In genomic region chr1:11842154-11843041, GRCh38 we compare ENCODE assay signal across 1 cellular context.
TF ChIP-seq lines count a peak whose summit lies in the region.

No MANE protein-coding gene starts in this region.

TF ChIP-seq in K562, 482 proteins besides CTCF, POLR2A, EP300 and RAD21 (continued from another document and continues in another):
- 0 out of 2 replicates have a peak, but pooled peaks have one; percentile 73 for TF ChIP-seq RERE (CRISPR knock-in tag; IDR thresholded peaks at IDR 0.05; ENCODE audit: borderline replicate concordance)
- no peak for TF ChIP-seq NCOA6 (IDR thresholded peaks at IDR 0.05)
- no peak for TF ChIP-seq BRF1 (IDR thresholded peaks at IDR 0.05; ENCODE audit: borderline replicate concordance, extremely low read depth, insufficient read length)
- TF ChIP-seq KDM1A (IDR thresholded peaks at IDR 0.05) = peak; percentile 85 to 91; a peak in 3 of 4 replicates
- TF ChIP-seq ZNF12 (CRISPR knock-in tag; IDR thresholded peaks at IDR 0.05) = no peak
- peak; percentile 80; the same call in 1 of the 2 replicates for TF ChIP-seq TCF7 (IDR thresholded peaks at IDR 0.05; ENCODE audit: borderline replicate concordance)
- peak; percentile 94 for TF ChIP-seq CCNT2 (IDR thresholded peaks at IDR 0.05; ENCODE audit: borderline replicate concordance, extremely low read depth, insufficient read length, low read depth, low read length)
- TF ChIP-seq GATAD2A (IDR thresholded peaks at IDR 0.05) = no peak; the same call in 1 of the 2 replicates
- no peak for TF ChIP-seq FOS (IDR thresholded peaks at IDR 0.05; ENCODE audit: extremely low read depth, insufficient read length)
- TF ChIP-seq SRSF7 (optimal IDR thresholded peaks at IDR 0.05; ENCODE audit: low read depth, low read length) = no peak
- no peak for TF ChIP-seq EWSR1 (IDR thresholded peaks at IDR 0.05; ENCODE audit: borderline replicate concordance, low read depth, partially characterized antibody)
- no peak for TF ChIP-seq RBM14 (IDR thresholded peaks at IDR 0.05; ENCODE audit: borderline replicate concordance, insufficient read depth, low read depth, low read length)
- peak; percentile 77 for TF ChIP-seq E2F8 (IDR thresholded peaks at IDR 0.05; ENCODE audit: low read depth, partially characterized antibody)
- 0 out of 2 replicates have a peak, but pooled peaks have one; percentile 54 for TF ChIP-seq PHB2 (IDR thresholded peaks at IDR 0.05; ENCODE audit: low read depth)
- TF ChIP-seq SRSF3 (IDR thresholded peaks at IDR 0.05; ENCODE audit: insufficient read depth, low read length) = no peak
- no peak for TF ChIP-seq ETV6 (IDR thresholded peaks at IDR 0.05; ENCODE audit: borderline replicate concordance in 1 of 2, low read depth in 2 of 2, low read length in 1 of 2)
- TF ChIP-seq ETV6 (CRISPR knock-in tag; IDR thresholded peaks at IDR 0.05; ENCODE audit: borderline replicate concordance) = no peak
- no peak for TF ChIP-seq WHSC1 (IDR thresholded peaks at IDR 0.05; ENCODE audit: low read length)
- no peak for TF ChIP-seq ZSCAN29 (IDR thresholded peaks at IDR 0.05)
- no peak for TF ChIP-seq ILK (tag; IDR thresholded peaks at IDR 0.05; ENCODE audit: borderline replicate concordance, low read depth)
- TF ChIP-seq PTTG1 (tag; IDR thresholded peaks at IDR 0.05; ENCODE audit: low read depth) = 0 out of 2 replicates have a peak, but pooled peaks have one; percentile 4
- no peak for TF ChIP-seq KLF6 (CRISPR knock-in tag; IDR thresholded peaks at IDR 0.05; ENCODE audit: borderline replicate concordance)
- no peak for TF ChIP-seq JUNB (CRISPR knock-in tag; conservative IDR thresholded peaks at IDR 0.05)
- TF ChIP-seq ZNF140 (CRISPR knock-in tag; IDR thresholded peaks at IDR 0.05) = no peak
- TF ChIP-seq NFE2L1 (tag; IDR thresholded peaks at IDR 0.05; ENCODE audit: borderline replicate concordance, low read depth) = no peak
- TF ChIP-seq ZNF699 (CRISPR knock-in tag; IDR thresholded peaks at IDR 0.05; ENCODE audit: insufficient replicate concordance) = no peak
- peak; percentile 86; the same call in 1 of the 2 replicates for TF ChIP-seq REST (CRISPR knock-in tag; IDR thresholded peaks at IDR 0.05; ENCODE audit: low read depth)
- no peak for TF ChIP-seq KDM4B (IDR thresholded peaks at IDR 0.05; ENCODE audit: borderline replicate concordance in 2 of 2, low read depth in 1 of 2)
- TF ChIP-seq CBX1 (IDR thresholded peaks at IDR 0.05; ENCODE audit: low read depth) = no peak
- TF ChIP-seq POLR2G (IDR thresholded peaks at IDR 0.05; ENCODE audit: low read depth, low read length) = no peak
- TF ChIP-seq ZNF121 (CRISPR knock-in tag; conservative IDR thresholded peaks at IDR 0.05) = no peak
- peak; percentile 45; the same call in 1 of the 2 replicates for TF ChIP-seq ZNF431 (CRISPR knock-in tag; IDR thresholded peaks at IDR 0.05)
- 0 out of 2 replicates have a peak, but pooled peaks have one; percentile 29 for TF ChIP-seq CHD2 (IDR thresholded peaks at IDR 0.05; ENCODE audit: low read depth, low read length)
- TF ChIP-seq NR1H2 (CRISPR knock-in tag; IDR thresholded peaks at IDR 0.05) = no peak
- TF ChIP-seq TAL1 (IDR thresholded peaks at IDR 0.05) = peak; percentile 94
- peak in 1 of 2 experiments; percentile 82; a peak in 2 of 4 replicates for TF ChIP-seq ZNF318 (IDR thresholded peaks at IDR 0.05; ENCODE audit: borderline replicate concordance in 1 of 2, low read depth in 1 of 2)
- no peak for TF ChIP-seq ZNF512 (tag; IDR thresholded peaks at IDR 0.05)
- TF ChIP-seq E2F5 (CRISPR knock-in tag; IDR thresholded peaks at IDR 0.05) = no peak
- no peak for TF ChIP-seq KLF1 (tag; IDR thresholded peaks at IDR 0.05)
